ENCODE assay signal across 8 cellular contexts in genomic region chr13:41061075-41061913, GRCh38. TPM values are rescaled to one million over a fixed set of nuclear protein-coding genes. Genes with fewer than 3 reads are reported as not detected.
DNase-seq lines count a peak whose midpoint lies in the region; ATAC-seq and TF ChIP-seq lines count a peak whose summit lies in the region.

Gene WBP4, plus strand, starts transcription at chr13:41061509. Its CDS starts 165 bp downstream, at chr13:41061674.

- H3K4me1 ChIP-seq in BLaER1, result peaks cover 38% of the 10 kb centered on the region
- peaks cover 24% of the 10 kb centered on the region for H3K4me1 ChIP-seq in colonic mucosa

- intact Hi-C loops in colonic mucosa (cut with DNase I), result no loop called here

- H3K27ac ChIP-seq in BLaER1, result peak within 1 kb of the TSS; percentile 89
- H3K27ac ChIP-seq in colonic mucosa, result peak within 1 kb of the TSS; percentile 96

- H4K20me1 ChIP-seq in BLaER1, result peaks cover 32% of the 10 kb centered on the region

- H3K36me3 ChIP-seq in BLaER1 (peaks cover 14% of the 10 kb centered on the region), colonic mucosa (no peaks in the 10 kb centered on the region)

- no peaks in the 10 kb centered on the region for H3K27me3 ChIP-seq in BLaER1
- no peaks in the 10 kb centered on the region for H3K27me3 ChIP-seq in colonic mucosa

- H3K4me3 ChIP-seq in BLaER1 (peak within 1 kb of the TSS; percentile 78), colonic mucosa (peak within 1 kb of the TSS; percentile 64)

- H3K9ac ChIP-seq in BLaER1, result peak within 1 kb of the TSS; percentile 92
- peak within 1 kb of the TSS; percentile 93 to 98 for H3K9ac ChIP-seq in colonic mucosa (ENCODE audit: low read depth in 2 of 2, low read length in 2 of 2)

- ATAC-seq in HG03439 (IDR thresholded peaks at IDR 0.05; ENCODE audit: unreplicated experiment), result peak; percentile 76

- peak within 1 kb of the TSS; percentile 88 for H3K4me2 ChIP-seq in BLaER1

- no peak for TF ChIP-seq CTCF in colonic mucosa (IDR thresholded peaks at IDR 0.05)

- H3K9me3 ChIP-seq in BLaER1 (no peaks in the 10 kb centered on the region), colonic mucosa (no peaks in the 10 kb centered on the region)

- DNase-seq in GM19238 (ENCODE audit: insufficient read length, low spot score), result peak; percentile 84
- peak; percentile 48 for DNase-seq in NCI-H510A treated with DMSO at 0.1 percent for 48 hours (lab: John Stamatoyannopoulos, UW)
- DNase-seq in activated CD4-positive, alpha-beta T cell treated with anti-CD3 and anti-CD28 coated beads for 48 hours, result peak; percentile 91
- peak; percentile 98 for DNase-seq in colonic mucosa
- peak; percentile 98 for DNase-seq in left kidney (ENCODE audit: low read depth, low spot score)
- peak; percentile 88 for DNase-seq in stimulated activated CD4-positive, alpha-beta T cell treated with anti-CD3 and anti-CD28 coated beads, Interleukin-1b, Interleukin-23, amount 100 ng/mL, for 48 hours

RNA-seq across cellular contexts. Expression of gene WBP4, which starts in this region (rescaled TPM):
- total RNA-seq in colonic mucosa, result 1 to 10 TPM; 5.8 to 7.5 TPM

Comparison
In these comparisons a context has a peak if more than half of its experiments do, and no peak if none do; other contexts are left out.
1. Peak in every context shown above with its lines: DNase-seq, ATAC-seq, H3K4me3 ChIP-seq and H3K27ac ChIP-seq.
2. DNase-seq: peak in every context shown above with its lines; median percentile 98 in colonic mucosa; 98 in left kidney; 91 in activated CD4-positive, alpha-beta T cell treated with anti-CD3 and anti-CD28 coated beads for 48 hours; 88 in stimulated activated CD4-positive, alpha-beta T cell treated with anti-CD3 and anti-CD28 coated beads, Interleukin-1b, Interleukin-23, amount 100 ng/mL, for 48 hours; 84 in GM19238; 48 in NCI-H510A treated with DMSO at 0.1 percent for 48 hours.